In genomic region chr16:69424053-69424934, GRCh38 we compare ENCODE assay signal across 8 cellular contexts. TPM values are rescaled to one million over a fixed set of nuclear protein-coding genes. Genes with fewer than 3 reads are reported as not detected.
DNase-seq lines count a peak whose midpoint lies in the region; TF ChIP-seq lines count a peak whose summit lies in the region.

A gene with protein sequence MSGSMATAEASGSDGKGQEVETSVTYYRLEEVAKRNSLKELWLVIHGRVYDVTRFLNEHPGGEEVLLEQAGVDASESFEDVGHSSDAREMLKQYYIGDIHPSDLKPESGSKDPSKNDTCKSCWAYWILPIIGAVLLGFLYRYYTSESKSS (plus strand): TSS chr16:69424619. CDS start chr16:69424684, 65 bp downstream.

- H3K27me3 Mint-ChIP-seq in nephron (ENCODE audit: low read depth) = no peaks in the 10 kb centered on the region
- H3K27me3 Mint-ChIP-seq in stimulated activated naive CD8-positive, alpha-beta T cell treated with anti-CD3 and anti-CD28 coated beads, Interleukin-15, Interleukin-2, amounts not matched to agents 100 ng/mL and 50 ng/mL, for 24 hours = no peaks in the 10 kb centered on the region

- H3K4me3 Mint-ChIP-seq in nephron = peak within 1 kb of the TSS; percentile 94 to 96 (median 95)
- H3K4me3 Mint-ChIP-seq in stimulated activated naive CD8-positive, alpha-beta T cell treated with anti-CD3 and anti-CD28 coated beads, Interleukin-15, Interleukin-2, amounts not matched to agents 100 ng/mL and 50 ng/mL, for 24 hours = peak within 1 kb of the TSS; percentile 96

- TF ChIP-seq CTCF in fibroblast of the aortic adventitia (IDR thresholded peaks at IDR 0.05; ENCODE audit: insufficient read depth, low read length) (no peak), nephron (IDR thresholded peaks at IDR 0.05; ENCODE audit: unreplicated experiment in 3 of 3) (no peak)

- H3K36me3 Mint-ChIP-seq in nephron (ENCODE audit: low read depth) = peaks cover 29% of the 10 kb centered on the region
- H3K36me3 Mint-ChIP-seq in stimulated activated naive CD8-positive, alpha-beta T cell treated with anti-CD3 and anti-CD28 coated beads, Interleukin-15, Interleukin-2, amounts not matched to agents 100 ng/mL and 50 ng/mL, for 24 hours (ENCODE audit: low read depth) = peaks cover 31% of the 10 kb centered on the region

- peaks cover 4% of the 10 kb centered on the region for H3K36me3 ChIP-seq in H7 (replicated peaks; ENCODE audit: control insufficient read depth, insufficient read depth, low read length)

- H3K4me1 Mint-ChIP-seq in nephron = peaks cover 20% of the 10 kb centered on the region
- peaks cover 46% of the 10 kb centered on the region for H3K4me1 Mint-ChIP-seq in stimulated activated naive CD8-positive, alpha-beta T cell treated with anti-CD3 and anti-CD28 coated beads, Interleukin-15, Interleukin-2, amounts not matched to agents 100 ng/mL and 50 ng/mL, for 24 hours (ENCODE audit: low read depth)

- H3K9me3 Mint-ChIP-seq in nephron = peaks cover 2% of the 10 kb centered on the region
- peaks cover 12% of the 10 kb centered on the region for H3K9me3 Mint-ChIP-seq in stimulated activated naive CD8-positive, alpha-beta T cell treated with anti-CD3 and anti-CD28 coated beads, Interleukin-15, Interleukin-2, amounts not matched to agents 100 ng/mL and 50 ng/mL, for 24 hours

- H3K4me3 ChIP-seq in H7 (ENCODE audit: insufficient read depth, low read depth, low read length) = peak within 1 kb of the TSS; percentile 89
- H3K4me3 ChIP-seq in fibroblast of the aortic adventitia (ENCODE audit: low read depth, low read length) = peak within 1 kb of the TSS; percentile 99

- no peaks in the 10 kb centered on the region for H3K27me3 ChIP-seq in H7 (ENCODE audit: control insufficient read depth, insufficient read depth, low read length)

- DNase-seq in ELF-1 (ENCODE audit: low read depth, low spot score) = peak; percentile 99
- DNase-seq in H7 = peak; percentile 92
- peak; percentile 100 for DNase-seq in M059J (ENCODE audit: low read depth)
- DNase-seq in SHP77 (lab: John Stamatoyannopoulos, UW) = peak; percentile 100
- DNase-seq in activated effector memory CD4-positive, alpha-beta T cell treated with Interleukin-2 at 50 U/mL for 16 hours = peak; percentile 94
- DNase-seq in fibroblast of the aortic adventitia (ENCODE audit: low read depth) = peak; percentile 98

- peak within 1 kb of the TSS; percentile 88 to 97 (median 94) for H3K27ac Mint-ChIP-seq in nephron
- peak within 1 kb of the TSS; percentile 95 for H3K27ac Mint-ChIP-seq in stimulated activated naive CD8-positive, alpha-beta T cell treated with anti-CD3 and anti-CD28 coated beads, Interleukin-15, Interleukin-2, amounts not matched to agents 100 ng/mL and 50 ng/mL, for 24 hours

RNA-seq across cellular contexts. Expression of the gene that starts here (rescaled TPM):
- 78.4 and 103 TPM in 2 replicates for total RNA-seq in H7 (2014; rRNA removed; shearing (Covaris generic))
- 132 and 206 TPM in 2 replicates for total RNA-seq in M059J (2014; rRNA removed; shearing (Covaris generic))
- 31.0 and 99.4 TPM in 2 replicates for total RNA-seq in fibroblast of the aortic adventitia (ENCODE audit: low replicate concordance)

Comparison
In these comparisons a context has a peak if more than half of its experiments do, and no peak if none do; other contexts are left out.
1. Peak in every context shown above with its lines: DNase-seq and H3K4me3 ChIP-seq.